Comparison of ENCODE assay signal across 2 cellular contexts in genomic region chr1:43931711-43932660, GRCh38.
TF ChIP-seq lines count a peak whose summit lies in the region.

No MANE protein-coding gene starts in this region.

TF ChIP-seq in GM23338, 12 proteins besides CTCF, POLR2A, EP300 and RAD21:
- TF ChIP-seq ZNF462 (CRISPR knock-in tag; IDR thresholded peaks at IDR 0.05) (no peak), ZNF114 (CRISPR knock-in tag; IDR thresholded peaks at IDR 0.05) (no peak), CREB1 (CRISPR knock-in tag; IDR thresholded peaks at IDR 0.05; ENCODE audit: low read depth) (no peak), JUNB (IDR thresholded peaks at IDR 0.05; ENCODE audit: unreplicated experiment) (no peak), EZH2 (IDR thresholded peaks at IDR 0.05; ENCODE audit: low read depth, unreplicated experiment) (no peak), ZNF331 (CRISPR knock-in tag; IDR thresholded peaks at IDR 0.05; ENCODE audit: low read depth) (no peak), STAT1 (IDR thresholded peaks at IDR 0.05; ENCODE audit: unreplicated experiment) (no peak), ETS1 (IDR thresholded peaks at IDR 0.05) (no peak), EZH2phosphoT487 (IDR thresholded peaks at IDR 0.05; ENCODE audit: unreplicated experiment) (no peak), NANOG (IDR thresholded peaks at IDR 0.05; ENCODE audit: borderline replicate concordance) (no peak), POLR2AphosphoS5 (IDR thresholded peaks at IDR 0.05; ENCODE audit: low read depth) (no peak), REST (IDR thresholded peaks at IDR 0.05; ENCODE audit: unreplicated experiment) (no peak)

TF ChIP-seq in GM12878, 131 proteins besides CTCF, POLR2A, EP300 and RAD21:
- TF ChIP-seq IKZF1 (conservative IDR thresholded peaks at IDR 0.05) = 0 out of 2 replicates have a peak, but pooled peaks have one; percentile 11
- TF ChIP-seq YBX1 (IDR thresholded peaks at IDR 0.05) = no peak
